Comparison of ENCODE assay signal across 2 cellular contexts in the genomic region with DNA sequence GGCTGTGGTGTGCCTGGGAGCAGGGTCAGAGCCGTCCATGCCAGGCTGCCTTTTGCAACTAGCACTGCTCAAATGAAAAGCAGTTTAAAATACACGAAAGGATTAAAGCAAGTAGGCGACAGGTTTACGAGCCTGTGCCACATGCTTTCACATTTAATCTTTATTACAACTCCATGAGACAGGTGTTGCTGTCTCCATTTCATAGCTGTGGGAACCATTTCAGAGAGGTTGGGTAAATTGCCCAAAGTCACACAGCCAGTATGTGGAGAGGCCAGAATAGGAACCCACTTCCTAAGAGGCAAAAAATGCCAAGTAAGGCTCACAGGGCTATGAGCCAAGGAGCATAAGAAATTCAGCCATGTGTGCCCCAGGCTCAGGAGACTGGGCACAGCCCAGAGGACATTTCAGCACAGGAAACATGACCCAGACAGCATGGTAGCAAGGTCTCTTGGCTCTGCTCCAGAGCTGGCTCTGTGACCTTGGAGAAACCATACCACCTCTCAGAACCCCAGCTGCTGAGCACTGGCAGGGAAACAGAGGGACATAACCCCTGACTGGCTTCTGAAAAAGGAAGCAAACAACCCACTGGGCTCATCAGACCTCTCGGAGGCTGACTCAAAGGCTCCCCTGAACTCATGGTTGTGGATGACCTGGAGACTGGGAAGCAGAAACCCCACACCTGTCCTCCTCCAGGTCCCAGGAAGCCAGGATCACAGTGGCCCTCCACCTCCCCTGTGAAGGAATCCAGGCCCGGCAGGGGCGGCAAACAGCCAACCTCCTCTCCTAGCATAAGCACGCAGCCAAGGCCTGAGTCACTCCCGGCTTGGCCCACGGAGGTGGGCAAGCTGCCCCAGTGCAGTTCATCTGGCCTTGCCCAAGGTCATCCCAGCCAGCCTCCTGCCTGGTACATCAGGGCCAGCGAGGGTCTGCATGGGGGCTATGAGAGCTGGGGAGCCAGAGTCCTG.
TF ChIP-seq lines count a peak whose summit lies in the region.

No MANE protein-coding gene starts in this region.

TF ChIP-seq in A549, 52 proteins besides CTCF, POLR2A, EP300 and RAD21 (continued from another document):
- no peak for TF ChIP-seq RNF2 (IDR thresholded peaks at IDR 0.05; ENCODE audit: borderline replicate concordance, low read depth)
- peak; percentile 41; the same call in 1 of the 3 replicates for TF ChIP-seq SMC3 (IDR thresholded peaks at IDR 0.05)
- TF ChIP-seq, protein P1, sequence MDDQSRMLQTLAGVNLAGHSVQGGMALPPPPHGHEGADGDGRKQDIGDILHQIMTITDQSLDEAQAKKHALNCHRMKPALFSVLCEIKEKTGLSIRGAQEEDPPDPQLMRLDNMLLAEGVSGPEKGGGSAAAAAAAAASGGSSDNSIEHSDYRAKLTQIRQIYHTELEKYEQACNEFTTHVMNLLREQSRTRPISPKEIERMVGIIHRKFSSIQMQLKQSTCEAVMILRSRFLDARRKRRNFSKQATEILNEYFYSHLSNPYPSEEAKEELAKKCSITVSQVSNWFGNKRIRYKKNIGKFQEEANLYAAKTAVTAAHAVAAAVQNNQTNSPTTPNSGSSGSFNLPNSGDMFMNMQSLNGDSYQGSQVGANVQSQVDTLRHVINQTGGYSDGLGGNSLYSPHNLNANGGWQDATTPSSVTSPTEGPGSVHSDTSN (IDR thresholded peaks at IDR 0.05): no peak
- TF ChIP-seq GATA3 (IDR thresholded peaks at IDR 0.05; ENCODE audit: borderline replicate concordance): peak; percentile 45
- TF ChIP-seq, protein P2, sequence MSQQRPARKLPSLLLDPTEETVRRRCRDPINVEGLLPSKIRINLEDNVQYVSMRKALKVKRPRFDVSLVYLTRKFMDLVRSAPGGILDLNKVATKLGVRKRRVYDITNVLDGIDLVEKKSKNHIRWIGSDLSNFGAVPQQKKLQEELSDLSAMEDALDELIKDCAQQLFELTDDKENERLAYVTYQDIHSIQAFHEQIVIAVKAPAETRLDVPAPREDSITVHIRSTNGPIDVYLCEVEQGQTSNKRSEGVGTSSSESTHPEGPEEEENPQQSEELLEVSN (IDR thresholded peaks at IDR 0.05; ENCODE audit: borderline replicate concordance, low read depth): peak; percentile 64
- TF ChIP-seq ZFP36 (IDR thresholded peaks at IDR 0.05; ENCODE audit: borderline replicate concordance, partially characterized antibody): peak; percentile 76
- peak; percentile 50; the same call in 1 of the 2 replicates for TF ChIP-seq ESRRA (IDR thresholded peaks at IDR 0.05; ENCODE audit: borderline replicate concordance, low read length)
- TF ChIP-seq RARB (CRISPR knock-in tag; IDR thresholded peaks at IDR 0.05): no peak
- TF ChIP-seq FOSL2 (IDR thresholded peaks at IDR 0.05): peak; percentile 61
- TF ChIP-seq FOSL2 (CRISPR knock-in tag; IDR thresholded peaks at IDR 0.05): peak; percentile 72
- peak; percentile 15; the same call in 1 of the 2 replicates for TF ChIP-seq RFX5 (IDR thresholded peaks at IDR 0.05)
- peak; percentile 49 to 79; a peak in 4 of 5 replicates for TF ChIP-seq JUN (IDR thresholded peaks at IDR 0.05)
- TF ChIP-seq, protein P3, sequence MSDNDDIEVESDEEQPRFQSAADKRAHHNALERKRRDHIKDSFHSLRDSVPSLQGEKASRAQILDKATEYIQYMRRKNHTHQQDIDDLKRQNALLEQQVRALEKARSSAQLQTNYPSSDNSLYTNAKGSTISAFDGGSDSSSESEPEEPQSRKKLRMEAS (IDR thresholded peaks at IDR 0.05): peak; percentile 84
- no peak for TF ChIP-seq EHMT2 (IDR thresholded peaks at IDR 0.05; ENCODE audit: low read depth)
- TF ChIP-seq, protein P4, sequence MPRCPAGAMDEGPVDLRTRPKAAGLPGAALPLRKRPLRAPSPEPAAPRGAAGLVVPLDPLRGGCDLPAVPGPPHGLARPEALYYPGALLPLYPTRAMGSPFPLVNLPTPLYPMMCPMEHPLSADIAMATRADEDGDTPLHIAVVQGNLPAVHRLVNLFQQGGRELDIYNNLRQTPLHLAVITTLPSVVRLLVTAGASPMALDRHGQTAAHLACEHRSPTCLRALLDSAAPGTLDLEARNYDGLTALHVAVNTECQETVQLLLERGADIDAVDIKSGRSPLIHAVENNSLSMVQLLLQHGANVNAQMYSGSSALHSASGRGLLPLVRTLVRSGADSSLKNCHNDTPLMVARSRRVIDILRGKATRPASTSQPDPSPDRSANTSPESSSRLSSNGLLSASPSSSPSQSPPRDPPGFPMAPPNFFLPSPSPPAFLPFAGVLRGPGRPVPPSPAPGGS (IDR thresholded peaks at IDR 0.05): 0 out of 3 replicates have a peak, but pooled peaks have one; percentile 28
- TF ChIP-seq, protein P5, sequence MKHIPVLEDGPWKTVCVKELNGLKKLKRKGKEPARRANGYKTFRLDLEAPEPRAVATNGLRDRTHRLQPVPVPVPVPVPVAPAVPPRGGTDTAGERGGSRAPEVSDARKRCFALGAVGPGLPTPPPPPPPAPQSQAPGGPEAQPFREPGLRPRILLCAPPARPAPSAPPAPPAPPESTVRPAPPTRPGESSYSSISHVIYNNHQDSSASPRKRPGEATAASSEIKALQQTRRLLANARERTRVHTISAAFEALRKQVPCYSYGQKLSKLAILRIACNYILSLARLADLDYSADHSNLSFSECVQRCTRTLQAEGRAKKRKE (CRISPR knock-in tag; IDR thresholded peaks at IDR 0.05; ENCODE audit: low read depth): 0 out of 2 replicates have a peak, but pooled peaks have one; percentile 18
- TF ChIP-seq NR3C1 (IDR thresholded peaks at IDR 0.05): no peak
- TF ChIP-seq HOXB5 (CRISPR knock-in tag; IDR thresholded peaks at IDR 0.05): 0 out of 2 replicates have a peak, but pooled peaks have one; percentile 19
- TF ChIP-seq MYC (IDR thresholded peaks at IDR 0.05; ENCODE audit: borderline replicate concordance, low read length): no peak

TF ChIP-seq in endothelial cell of umbilical vein, 7 proteins besides CTCF, POLR2A, EP300 and RAD21:
- TF ChIP-seq GATA2 (IDR thresholded peaks at IDR 0.05; ENCODE audit: insufficient read depth, insufficient read length, low read depth, low read length) (no peak), MYC (IDR thresholded peaks at IDR 0.05; ENCODE audit: low read depth, low read length) (no peak), FOS (IDR thresholded peaks at IDR 0.05; ENCODE audit: borderline replicate concordance, insufficient read depth, low read length) (peak; percentile 47), POLR2AphosphoS5 (IDR thresholded peaks at IDR 0.05; ENCODE audit: insufficient read depth, low read depth, low read length) (peak; percentile 43), JUN (IDR thresholded peaks at IDR 0.05; ENCODE audit: borderline replicate concordance, insufficient read depth, insufficient read length, low read depth) (no peak)
